ENCODE assay signal across 25 cellular contexts in genomic region chr1:5688479-5689077, GRCh38.
A peak's percentile ranks its signal among the peaks of the same experiment; 100 is the strongest.
DNase-seq lines count a peak whose midpoint lies in the region; ATAC-seq, FAIRE-seq and TF ChIP-seq lines count a peak whose summit lies in the region.
"Had no signal": no experiment of that assay in that cellular context is flagged by ENCODE, and none has a peak within 500 bp of the region (broad histone marks: within the 10 kb centered on the region; RNA-seq: fewer than 3 reads in every experiment).

No MANE protein-coding gene starts in this region.

- H3K9ac ChIP-seq in HepG2 (ENCODE audit: insufficient read depth, low read depth, low read length) (no peak overlapping the region), GM23248 (no peak overlapping the region)

- TF ChIP-seq POLR2A in HepG2 (IDR thresholded peaks at IDR 0.05; ENCODE audit: insufficient read depth in 1 of 2, low read depth in 2 of 2, low read length in 2 of 2) (no peak), right lobe of liver (IDR thresholded peaks at IDR 0.05) (no peak)

- H3K9me3 ChIP-seq in HepG2 (ENCODE audit: low read length) (no peaks in the 10 kb centered on the region), right lobe of liver (no peaks in the 10 kb centered on the region), GM23248 (ENCODE audit: low read depth) (no peaks in the 10 kb centered on the region)
- H3K9me3 ChIP-seq: gastrocnemius medialis had no signal

- CTCF ChIA-PET in HepG2 (lab: Yijun Ruan, JAX; ENCODE audit: low intra/inter-chr PET ratio, low total read pairs): no interaction called here

- intact Hi-C loops in HepG2 (cut with micrococcal nuclease; ENCODE audit: unreplicated experiment): no loop called here
- intact Hi-C loops in right lobe of liver (cut with DNase I): no loop called here

- H3K4me1 ChIP-seq in HepG2 (ENCODE audit: insufficient read depth, low read length) (no peaks in the 10 kb centered on the region), right lobe of liver (no peaks in the 10 kb centered on the region), GM23248 (ENCODE audit: insufficient read depth) (no peaks in the 10 kb centered on the region)
- H3K4me1 ChIP-seq: gastrocnemius medialis had no signal

- no peak overlapping the region for H3K4me3 ChIP-seq in HepG2 (replicated peaks in 1 of 3; ENCODE audit: insufficient read depth in 1 of 3, low read depth in 2 of 3, low read length in 3 of 3)
- H3K4me3 ChIP-seq in right lobe of liver: no peak overlapping the region
- H3K4me3 ChIP-seq in bronchial epithelial cell (ENCODE audit: low read depth, low read length): no peak overlapping the region
- no peak overlapping the region for H3K4me3 ChIP-seq in GM23248
- H3K4me3 ChIP-seq: gastrocnemius medialis, GM12878, lung, skin epidermis had no signal

- DNase-seq in HepG2 (ENCODE audit: low spot score) (no peak), right lobe of liver (no peak), bronchial epithelial cell (ENCODE audit: low read depth) (no peak), mesenteric fat pad (ENCODE audit: low spot score) (peak; percentile 76), GM23248 (no peak), HuH-7.5 (ENCODE audit: low spot score) (no peak)
- DNase-seq: activated CD4-positive, alpha-beta T cell treated with anti-CD3 and anti-CD28 coated beads, Interleukin-2, amount 50 U/mL, for 4 hours; activated gamma-delta T cell treated with Interleukin-2 at 50 U/mL for 16 hours; activated naive CD8-positive, alpha-beta T cell treated with anti-CD3 and anti-CD28 coated beads, Interleukin-2, amount 50 U/mL, for 24 hours; activated T-cell treated with anti-CD3 and anti-CD28 coated beads, Interleukin-2, amount 50 U/mL, for 48 hours; CD4-positive, CD25-positive, alpha-beta regulatory T cell; gastrocnemius medialis; hippocampal formation; NCI-H1694; NCI-H446 treated with DMSO at 0.1 percent for 48 hours; NCI-H82; stimulated activated naive B cell treated with anti-CD40 and anti-IgM and Interleukin-4, amounts not matched to agents 10 μg/mL and 1 μg/mL and 100 μg/mL, for 72 hours had no signal

- H3K27ac ChIP-seq in HepG2 (ENCODE audit: extremely low read length, insufficient read depth, low read length): no peak overlapping the region
- H3K27ac ChIP-seq in right lobe of liver: no peak overlapping the region
- H3K27ac ChIP-seq in GM23248: no peak overlapping the region
- H3K27ac ChIP-seq: gastrocnemius medialis, HL-60, skin epidermis had no signal

- H3K79me2 ChIP-seq in HepG2 (ENCODE audit: insufficient read depth, low read length) (no peaks in the 10 kb centered on the region), GM23248 (ENCODE audit: insufficient read depth) (no peaks in the 10 kb centered on the region)

- TF ChIP-seq EP300 in HepG2 (IDR thresholded peaks at IDR 0.05; ENCODE audit: low read depth in 2 of 2, low read length in 2 of 2): no peak
- TF ChIP-seq EP300 in HepG2 (CRISPR knock-in tag; IDR thresholded peaks at IDR 0.05; ENCODE audit: borderline replicate concordance): no peak

- WGBS in HepG2 (ENCODE audit: low lambda C conversion rate): 30% methylated on average over 16 of the region's 19 CpGs
- 52% methylated on average over 13 of the region's 19 CpGs for WGBS in right lobe of liver (ENCODE audit: insufficient coverage, low coverage, low lambda C conversion rate, missing lambda C conversion rate)
- 47% methylated on average over 19 of the region's 19 CpGs for WGBS in GM23248 (ENCODE audit: low coverage in 1 of 2, low lambda C conversion rate in 2 of 2, missing lambda C conversion rate in 2 of 2), 2 experiments

- H4K20me1 ChIP-seq in HepG2 (ENCODE audit: insufficient read depth, low read length): no peaks in the 10 kb centered on the region
- H4K20me1 ChIP-seq in GM23248 (ENCODE audit: insufficient read depth): no peaks in the 10 kb centered on the region

- BruUV-seq in HepG2 (replicated peaks; lab: Mats Ljungman, UMichigan): no TSS peak

- in situ Hi-C loops in HepG2 (cut with HindIII; ENCODE audit: extremely low pct_ligation_motif_present, low pct_unique_long_range_greater_than_20kb) (no loop called here), GM23248 (cut with MboI) (no loop called here)

- no peak for TF ChIP-seq RAD21 in HepG2 (CRISPR knock-in tag; IDR thresholded peaks at IDR 0.05)

- TF ChIP-seq CTCF in HepG2 (CRISPR knock-in tag; IDR thresholded peaks at IDR 0.05) (no peak), right lobe of liver (IDR thresholded peaks at IDR 0.05) (no peak), bronchial epithelial cell (IDR thresholded peaks at IDR 0.05; ENCODE audit: insufficient read depth, low read length, severe bottlenecking) (no peak)

- FAIRE-seq in HepG2 (lab: Jason Lieb, UNC): no peak
- peak; percentile 96 for FAIRE-seq in bronchial epithelial cell (lab: Jason Lieb, UNC)
- FAIRE-seq: A204.1, GM12878, H54 had no signal

- H3K9me2 ChIP-seq in GM23248 (ENCODE audit: insufficient read depth): no peaks in the 10 kb centered on the region

- ATAC-seq in HepG2: no peak
- ATAC-seq in right lobe of liver: no peak
- no peak for ATAC-seq in GM18867 (IDR thresholded peaks at IDR 0.05; ENCODE audit: unreplicated experiment)
- ATAC-seq in GM19351 (IDR thresholded peaks at IDR 0.05; ENCODE audit: unreplicated experiment): no peak
- ATAC-seq: activated naive CD8-positive, alpha-beta T cell treated with anti-CD3 and anti-CD28 coated beads, Interleukin-2, amount 50 U/mL, for 24 hours; gastrocnemius medialis; GM12878; stimulated activated naive B cell treated with anti-CD40 and anti-IgM and Interleukin-4, amounts not matched to agents 10 μg/mL and 1 μg/mL and 100 μg/mL, for 72 hours had no signal

- H3K27me3 ChIP-seq in HepG2 (ENCODE audit: control insufficient read depth in 1 of 2, insufficient read depth in 2 of 2, low read length in 2 of 2) (peaks cover 1 to 38% of the 10 kb centered on the region in 2 experiments), right lobe of liver (no peaks in the 10 kb centered on the region), bronchial epithelial cell (ENCODE audit: control insufficient read depth, insufficient read depth, low read length) (no peaks in the 10 kb centered on the region), GM23248 (replicated peaks; ENCODE audit: insufficient read depth) (no peaks in the 10 kb centered on the region)
- H3K27me3 ChIP-seq: gastrocnemius medialis had no signal

- H3K36me3 ChIP-seq in HepG2 (replicated peaks in 1 of 2; ENCODE audit: control insufficient read depth in 1 of 2, insufficient read depth in 2 of 2, low read length in 2 of 2): no peaks in the 10 kb centered on the region
- H3K36me3 ChIP-seq in right lobe of liver: no peaks in the 10 kb centered on the region
- H3K36me3 ChIP-seq in bronchial epithelial cell (ENCODE audit: control insufficient read depth, insufficient read depth, low read length): no peaks in the 10 kb centered on the region
- H3K36me3 ChIP-seq in GM23248 (ENCODE audit: low read depth): no peaks in the 10 kb centered on the region
- H3K36me3 ChIP-seq: gastrocnemius medialis had no signal

- H2AFZ ChIP-seq in HepG2 (ENCODE audit: low read length) (no peak overlapping the region), GM23248 (no peak overlapping the region)

- no peaks in the 10 kb centered on the region for H3F3A ChIP-seq in GM23248 (ENCODE audit: insufficient read depth)

- POLR2A ChIA-PET in HepG2 (lab: Yijun Ruan, JAX): no interaction called here

- no peak overlapping the region for H3K4me2 ChIP-seq in HepG2 (ENCODE audit: low read depth, low read length)
- no peak overlapping the region for H3K4me2 ChIP-seq in GM23248 (ENCODE audit: unreplicated experiment)

TF ChIP-seq in HepG2, 621 proteins besides CTCF, POLR2A, EP300 and RAD21:
- TF ChIP-seq MNT (IDR thresholded peaks at IDR 0.05) (peak; percentile 75), PTBP1 (IDR thresholded peaks at IDR 0.05; ENCODE audit: low read depth, low read length, poor library complexity, severe bottlenecking) (no peak), ZNF317 (CRISPR knock-in tag; IDR thresholded peaks at IDR 0.05) (no peak)
